8 cellular contexts compared by ENCODE assay signal in genomic region chr5:141412853-141413539, GRCh38. TPM values are rescaled to one million over a fixed set of nuclear protein-coding genes. Genes with fewer than 3 reads are reported as not detected.
A peak's percentile ranks its signal among the peaks of the same experiment; 100 is the strongest.
DNase-seq lines count a peak whose midpoint lies in the region; ATAC-seq, FAIRE-seq and TF ChIP-seq lines count a peak whose summit lies in the region.

PCDHGA10 (plus strand) TSS chr5:141412987; CDS start chr5:141413176, 189 bp downstream.

- TF ChIP-seq CTCF in DND-41 (IDR thresholded peaks at IDR 0.05; ENCODE audit: borderline replicate concordance, extremely low read depth, low read length, poor library complexity, severe bottlenecking) (peak; percentile 65), bronchial epithelial cell (IDR thresholded peaks at IDR 0.05; ENCODE audit: insufficient read depth, low read length, severe bottlenecking) (peak; percentile 57)

- ATAC-seq in DND-41 (ENCODE audit: insufficient read depth, low read depth) (peak; percentile 80), GM21390 (IDR thresholded peaks at IDR 0.05; ENCODE audit: unreplicated experiment) (peak; percentile 57)

- H3K4me2 ChIP-seq in DND-41 (ENCODE audit: insufficient read depth, low read length): no peak within 1 kb of the TSS

- H3K27ac ChIP-seq in DND-41 (ENCODE audit: low read length): no peak within 1 kb of the TSS

- H4K20me1 ChIP-seq in DND-41 (ENCODE audit: insufficient read depth, low read length): no peaks in the 10 kb centered on the region

- FAIRE-seq in bronchial epithelial cell (lab: Jason Lieb, UNC): no peak

- H3K9ac ChIP-seq in DND-41 (ENCODE audit: low read depth, low read length): no peak within 1 kb of the TSS

- DNase-seq in DND-41 (peak; percentile 50), HT1080 (ENCODE audit: low read depth) (peak; percentile 51), T-helper 2 cell (peak in 3 of 5 experiments; percentile 40 to 65 (median 46)), bronchial epithelial cell (ENCODE audit: low read depth) (peak; percentile 63), iris pigment epithelial cell (ENCODE audit: low read depth) (peak; percentile 74), NCI-H187 (lab: John Stamatoyannopoulos, UW) (no peak)
- DNase-seq in stimulated activated CD4-positive, alpha-beta T cell treated with anti-CD3 and anti-CD28 coated beads, Interleukin-1b, Interleukin-23, amount 100 ng/mL, for 4 hours (ENCODE audit: low read depth in 2 of 2): peak; percentile 32 to 33

- H2AFZ ChIP-seq in DND-41 (ENCODE audit: low read depth, low read length): peak within 1 kb of the TSS; percentile 49

- H3K36me3 ChIP-seq in DND-41 (ENCODE audit: insufficient read depth, low read length) (no peaks in the 10 kb centered on the region), bronchial epithelial cell (ENCODE audit: control insufficient read depth, insufficient read depth, low read length) (no peaks in the 10 kb centered on the region)

- no peak within 1 kb of the TSS for H3K4me3 ChIP-seq in DND-41 (ENCODE audit: low read depth in 1 of 2, low read length in 2 of 2)
- H3K4me3 ChIP-seq in bronchial epithelial cell (ENCODE audit: low read depth, low read length): peak within 1 kb of the TSS; percentile 35

- no peaks in the 10 kb centered on the region for H3K9me3 ChIP-seq in DND-41 (ENCODE audit: insufficient read depth, low read length, severe bottlenecking)

- H3K27me3 ChIP-seq in DND-41 (ENCODE audit: insufficient read depth, low read length, poor library complexity) (no peaks in the 10 kb centered on the region), bronchial epithelial cell (ENCODE audit: control insufficient read depth, insufficient read depth, low read length) (peaks cover 2% of the 10 kb centered on the region)

- H3K4me1 ChIP-seq in DND-41 (ENCODE audit: insufficient read depth, low read length): no peaks in the 10 kb centered on the region

- H3K79me2 ChIP-seq in DND-41 (ENCODE audit: insufficient read depth, low read length): no peaks in the 10 kb centered on the region

RNA-seq across cellular contexts. Expression of gene PCDHGA10, which starts in this region (rescaled TPM):
- total RNA-seq in HT1080 (2014; rRNA removed; shearing (Covaris generic)): 0.80 and 0.90 TPM in 2 replicates
- 0.29 and 0.42 TPM in 2 replicates for polyA plus RNA-seq in HT1080 (2015; cell fraction: cytosol; rRNA removed)
- polyA plus RNA-seq in HT1080 (2015; cell fraction: nucleus; rRNA removed): 2.9 and 3.1 TPM in 2 replicates
- 2.1 and 5.2 TPM in 2 replicates for total RNA-seq in bronchial epithelial cell

Comparison
In these comparisons a context has a peak if more than half of its experiments do, and no peak if none do; other contexts are left out.
1. DNase-seq: peak in DND-41 (single experiment), HT1080 (single experiment), T-helper 2 cell (3 of 5), bronchial epithelial cell (single experiment), iris pigment epithelial cell (single experiment) and stimulated activated CD4-positive, alpha-beta T cell treated with anti-CD3 and anti-CD28 coated beads, Interleukin-1b, Interleukin-23, amount 100 ng/mL, for 4 hours (2 of 2); none in NCI-H187 (0 of 2).